In the genomic region with DNA sequence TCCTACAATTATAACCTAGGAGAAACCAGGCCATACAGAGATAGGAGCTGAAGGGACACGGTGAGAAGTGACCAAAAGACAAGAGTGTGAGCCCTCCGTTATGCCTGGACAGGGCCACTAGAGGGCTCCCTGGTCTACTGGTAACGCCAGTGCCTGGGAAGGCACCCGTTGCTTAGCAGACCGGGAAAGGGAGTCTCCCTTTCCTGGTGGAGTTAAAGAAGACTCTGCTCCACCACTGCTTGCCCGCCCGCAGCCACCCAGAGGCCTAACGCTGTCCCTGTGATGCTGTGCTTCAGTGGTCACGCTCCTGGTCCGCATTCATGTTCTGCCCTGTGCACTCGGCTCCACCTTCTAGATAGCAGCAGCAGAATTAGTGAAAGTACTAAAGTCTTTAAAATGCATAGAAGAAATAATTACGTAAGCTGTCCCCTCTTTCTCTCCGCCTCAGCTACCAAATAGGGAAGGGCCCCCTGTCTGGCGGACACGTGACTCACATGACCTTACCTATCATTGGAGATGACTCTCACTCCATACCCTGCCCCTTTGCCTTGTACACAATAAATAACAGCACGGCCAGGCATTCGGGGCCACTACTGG, we compare ENCODE assay signal across 8 cellular contexts.
A peak's percentile ranks its signal among the peaks of the same experiment; 100 is the strongest.
DNase-seq lines count a peak whose midpoint lies in the region; TF ChIP-seq lines count a peak whose summit lies in the region.

No MANE protein-coding gene starts in this region.

- POLR2A ChIA-PET in HEK293T (lab: Yijun Ruan, JAX): interaction anchor here (1.0 kb wide), 1 partner anchor 58 kb away, joined by 6 read pairs; no protein-coding TSS in a partner anchor

- CTCF ChIA-PET in HEK293T (lab: Yijun Ruan, JAX): interaction anchor here (0.7 to 2.5 kb wide), 10 partner anchors 15 to 150 kb away, joined by 3 to 15 read pairs (median 4); partner anchors contain the start of gene INTS15

- peak; percentile 90 for DNase-seq in COLO668 (lab: John Stamatoyannopoulos, UW; ENCODE audit: unreplicated experiment)
- DNase-seq in HEK293T (ENCODE audit: extremely low spot score): peak; percentile 73
- DNase-seq in NCI-H2171 (lab: John Stamatoyannopoulos, UW): peak; percentile 71
- DNase-seq in WERI-Rb-1: peak; percentile 90
- DNase-seq in cardiac fibroblast (ENCODE audit: low read depth in 2 of 2): peak; percentile 87 to 90
- DNase-seq in islet precursor cell: peak; percentile 94
- peak; percentile 61 for DNase-seq in stimulated activated CD4-positive, alpha-beta T cell treated with anti-CD3 and anti-CD28 coated beads, Interleukin-12 subunit alpha, Interleukin-12 subunit beta, amount 100 ng/mL, for 4 hours
- no peak for DNase-seq in HPDE6-E6E7 (ENCODE audit: extremely low spot score)

- no peak overlapping the region for H3K27ac ChIP-seq in WERI-Rb-1

- H3K4me3 ChIP-seq in WERI-Rb-1 (ENCODE audit: low read depth, low read length) (no peak overlapping the region), cardiac fibroblast (replicated peaks in 1 of 2; ENCODE audit: low read depth in 2 of 2, low read length in 2 of 2) (peak overlapping the region in 1 of 2 donors; percentile 16)

- no peaks in the 10 kb centered on the region for H3K27me3 ChIP-seq in WERI-Rb-1 (ENCODE audit: insufficient read depth, low read depth, severe bottlenecking)

- no peaks in the 10 kb centered on the region for H3K36me3 ChIP-seq in WERI-Rb-1

- H3K9me3 ChIP-seq in WERI-Rb-1 (ENCODE audit: severe bottlenecking): no peaks in the 10 kb centered on the region

- peak; percentile 89 for TF ChIP-seq CTCF in WERI-Rb-1 (IDR thresholded peaks at IDR 0.05; ENCODE audit: low read depth, low read length)
- peak; percentile 90 for TF ChIP-seq CTCF in cardiac fibroblast (IDR thresholded peaks at IDR 0.05; ENCODE audit: low read depth, low read length)

TF ChIP-seq in HEK293T, 16 proteins besides CTCF, POLR2A, EP300 and RAD21:
- no peak for TF ChIP-seq TARDBP (IDR thresholded peaks at IDR 0.05)
- no peak for TF ChIP-seq ZNF384 (IDR thresholded peaks at IDR 0.05)
- no peak for TF ChIP-seq SUZ12 (IDR thresholded peaks at IDR 0.05)
- no peak for TF ChIP-seq BHLHE40 (IDR thresholded peaks at IDR 0.05; ENCODE audit: borderline replicate concordance)
- TF ChIP-seq, protein P1, sequence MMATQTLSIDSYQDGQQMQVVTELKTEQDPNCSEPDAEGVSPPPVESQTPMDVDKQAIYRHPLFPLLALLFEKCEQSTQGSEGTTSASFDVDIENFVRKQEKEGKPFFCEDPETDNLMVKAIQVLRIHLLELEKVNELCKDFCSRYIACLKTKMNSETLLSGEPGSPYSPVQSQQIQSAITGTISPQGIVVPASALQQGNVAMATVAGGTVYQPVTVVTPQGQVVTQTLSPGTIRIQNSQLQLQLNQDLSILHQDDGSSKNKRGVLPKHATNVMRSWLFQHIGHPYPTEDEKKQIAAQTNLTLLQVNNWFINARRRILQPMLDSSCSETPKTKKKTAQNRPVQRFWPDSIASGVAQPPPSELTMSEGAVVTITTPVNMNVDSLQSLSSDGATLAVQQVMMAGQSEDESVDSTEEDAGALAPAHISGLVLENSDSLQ (IDR thresholded peaks at IDR 0.05): no peak
- no peak for TF ChIP-seq L3MBTL2 (conservative IDR thresholded peaks at IDR 0.05)
- no peak for TF ChIP-seq FOXA1 (IDR thresholded peaks at IDR 0.05)
- no peak for TF ChIP-seq LEF1 (IDR thresholded peaks at IDR 0.05; ENCODE audit: borderline replicate concordance)
- TF ChIP-seq CTBP1 (IDR thresholded peaks at IDR 0.05; ENCODE audit: borderline replicate concordance): no peak
- TF ChIP-seq ARNT (IDR thresholded peaks at IDR 0.05): no peak
- no peak for TF ChIP-seq SP1 (IDR thresholded peaks at IDR 0.05)
- no peak for TF ChIP-seq NFRKB (IDR thresholded peaks at IDR 0.05)
- no peak for TF ChIP-seq ELF4 (IDR thresholded peaks at IDR 0.05)
- no peak for TF ChIP-seq FOXM1 (IDR thresholded peaks at IDR 0.05; ENCODE audit: borderline replicate concordance)
- no peak for TF ChIP-seq HDGF (IDR thresholded peaks at IDR 0.05; ENCODE audit: borderline replicate concordance)
- TF ChIP-seq FOXK2 (IDR thresholded peaks at IDR 0.05): no peak
